8 cellular contexts compared by ENCODE assay signal in genomic region chr1:228139931-228140723, GRCh38. TPM values are rescaled to one million over a fixed set of nuclear protein-coding genes. Genes with fewer than 3 reads are reported as not detected.
DNase-seq lines count a peak whose midpoint lies in the region; ATAC-seq and TF ChIP-seq lines count a peak whose summit lies in the region.

Gene GUK1 (plus strand): TSS chr1:228140279. CDS start chr1:228140303, 24 bp downstream.

- peaks cover 17% of the 10 kb centered on the region for H3K4me1 ChIP-seq in rectal smooth muscle tissue (ENCODE audit: control insufficient read depth, insufficient read depth, low read length)
- H3K4me1 ChIP-seq in aorta (ENCODE audit: control insufficient read depth in 1 of 2, insufficient read depth in 2 of 2, low read length in 2 of 2): peaks cover 0 to 7% of the 10 kb centered on the region in 2 donors

- no peak for TF ChIP-seq CTCF in astrocyte of the cerebellum (IDR thresholded peaks at IDR 0.05; ENCODE audit: low read depth, low read length, missing control alignments)

- in situ Hi-C loops in astrocyte of the cerebellum (cut with HindIII; ENCODE audit: low sequenced_read_pairs): no loop called here

- H3K27ac ChIP-seq in rectal smooth muscle tissue (ENCODE audit: low read depth, low read length) (peak within 1 kb of the TSS; percentile 98), aorta (ENCODE audit: low read depth in 1 of 2, low read length in 2 of 2) (peak within 1 kb of the TSS; percentile 80 to 90)

- H3K36me3 ChIP-seq in rectal smooth muscle tissue (ENCODE audit: control insufficient read depth, insufficient read depth, low read length): no peaks in the 10 kb centered on the region
- no peaks in the 10 kb centered on the region for H3K36me3 ChIP-seq in aorta (ENCODE audit: control insufficient read depth in 1 of 2, insufficient read depth in 2 of 2, low read length in 1 of 2)

- no peaks in the 10 kb centered on the region for H3K9me3 ChIP-seq in aorta (ENCODE audit: control insufficient read depth, low read length)

- H3K9ac ChIP-seq in rectal smooth muscle tissue (ENCODE audit: low read length): peak within 1 kb of the TSS; percentile 95

- peak; percentile 87 for DNase-seq in NCI-H2029 treated with DMSO at 0.1 percent for 48 hours (lab: John Stamatoyannopoulos, UW)
- DNase-seq in T-helper 9 cell: peak; percentile 99
- peak; percentile 95 for DNase-seq in astrocyte of the cerebellum (ENCODE audit: low read depth)
- DNase-seq in hepatic stellate cell (ENCODE audit: low spot score): peak; percentile 96
- peak; percentile 100 for DNase-seq in aorta

- peak; percentile 81 for ATAC-seq in GM18508 (IDR thresholded peaks at IDR 0.05; ENCODE audit: insufficient read depth, unreplicated experiment)
- peak; percentile 91 for ATAC-seq in HG03025 (IDR thresholded peaks at IDR 0.05; ENCODE audit: low FRiP score, unreplicated experiment)
- ATAC-seq in aorta (ENCODE audit: low FRiP score): peak; percentile 97

- H3K4me3 ChIP-seq in astrocyte of the cerebellum (ENCODE audit: low read depth, low read length) (peak within 1 kb of the TSS; percentile 95), rectal smooth muscle tissue (ENCODE audit: low read length) (peak within 1 kb of the TSS; percentile 80), aorta (ENCODE audit: low read length in 2 of 2) (peak within 1 kb of the TSS; percentile 50 to 91)

- 0% methylated on average over 79 to 95 of the region's 95 CpGs for WGBS in aorta, 2 donors

- intact Hi-C loops in aorta (cut with DNase I): loop anchor here in 1 of 2 donors (1.0 to 10.0 kb wide), 3 partner anchors 25 to 265 kb away; partner anchors contain the start of genes C1orf35, IBA57 and TRIM11

- H3K27me3 ChIP-seq in rectal smooth muscle tissue (ENCODE audit: control insufficient read depth, insufficient read depth, low read length) (no peaks in the 10 kb centered on the region), aorta (ENCODE audit: control insufficient read depth in 1 of 2, insufficient read depth in 2 of 2, low read length in 1 of 2) (no peaks in the 10 kb centered on the region)

RNA-seq across cellular contexts. Expression of gene GUK1, which starts in this region (rescaled TPM):
- 100 to 1,000 TPM; 247 to 248 TPM for total RNA-seq in aorta
- 100 to 1,000 TPM; 660 to 973 TPM for polyA plus RNA-seq in aorta

Comparison
In these comparisons a context has a peak if more than half of its experiments do, and no peak if none do; other contexts are left out.
1. Peak in every context shown above with its lines: DNase-seq, ATAC-seq, H3K4me3 ChIP-seq and H3K27ac ChIP-seq.